Comparison of ENCODE assay signal across 11 cellular contexts in genomic region chr6:167501831-167502385, GRCh38.
A peak's percentile ranks its signal among the peaks of the same experiment; 100 is the strongest.
DNase-seq lines count a peak whose midpoint lies in the region; ATAC-seq, FAIRE-seq and TF ChIP-seq lines count a peak whose summit lies in the region.
"Had no signal": no experiment of that assay in that cellular context is flagged by ENCODE, and none has a peak within 500 bp of the region (broad histone marks: within the 10 kb centered on the region; RNA-seq: fewer than 3 reads in every experiment).

No MANE protein-coding gene starts in this region.

- peaks cover 5% of the 10 kb centered on the region; the same call in 1 of the 2 replicates for H3K27me3 ChIP-seq in PC-3 (ENCODE audit: low read length)

- H3K9me3 Mint-ChIP-seq in activated CD8-positive, alpha-beta memory T cell treated with anti-CD3 and anti-CD28 coated beads, Interleukin-2, amount 10 ng/mL, durations not matched to agents 7 days and 5 days (ENCODE audit: low read depth), result no peaks in the 10 kb centered on the region
- no peaks in the 10 kb centered on the region for H3K9me3 Mint-ChIP-seq in activated naive CD8-positive, alpha-beta T cell treated with anti-CD3 and anti-CD28 coated beads, Interleukin-2, amount 50 U/mL, for 24 hours
- H3K9me3 Mint-ChIP-seq: stimulated activated naive CD8-positive, alpha-beta T cell treated with anti-CD3 and anti-CD28 coated beads, Interleukin-15, Interleukin-2, amounts not matched to agents 100 ng/mL and 50 ng/mL, for 24 hours had no signal

- H3K36me3 Mint-ChIP-seq in activated CD8-positive, alpha-beta memory T cell treated with anti-CD3 and anti-CD28 coated beads, Interleukin-2, amount 10 ng/mL, durations not matched to agents 7 days and 5 days, result no peaks in the 10 kb centered on the region
- no peaks in the 10 kb centered on the region for H3K36me3 Mint-ChIP-seq in activated naive CD8-positive, alpha-beta T cell treated with anti-CD3 and anti-CD28 coated beads, Interleukin-2, amount 50 U/mL, for 24 hours (ENCODE audit: low read depth)

- H3K36me3 ChIP-seq in PC-3 (ENCODE audit: low read depth, low read length) (no peaks in the 10 kb centered on the region), kidney (ENCODE audit: control insufficient read depth in 1 of 2, insufficient read depth in 2 of 2, low read length in 2 of 2) (no peaks in the 10 kb centered on the region)

- H3K79me2 ChIP-seq in PC-3 (ENCODE audit: low read length), result no peaks in the 10 kb centered on the region

- H3K27me3 Mint-ChIP-seq in activated CD8-positive, alpha-beta memory T cell treated with anti-CD3 and anti-CD28 coated beads, Interleukin-2, amount 10 ng/mL, durations not matched to agents 7 days and 5 days, result no peaks in the 10 kb centered on the region
- peaks cover 6% of the 10 kb centered on the region for H3K27me3 Mint-ChIP-seq in activated naive CD8-positive, alpha-beta T cell treated with anti-CD3 and anti-CD28 coated beads, Interleukin-2, amount 50 U/mL, for 24 hours
- H3K27me3 Mint-ChIP-seq: stimulated activated naive CD8-positive, alpha-beta T cell treated with anti-CD3 and anti-CD28 coated beads, Interleukin-15, Interleukin-2, amounts not matched to agents 100 ng/mL and 50 ng/mL, for 24 hours had no signal

- POLR2A ChIA-PET in PC-3 (lab: Charles Lee; ENCODE audit: unreplicated experiment), result no interaction called here

- no peak overlapping the region for H2AFZ ChIP-seq in PC-3 (ENCODE audit: low read length)

- no peaks in the 10 kb centered on the region for H3K4me1 ChIP-seq in PC-3 (ENCODE audit: insufficient read depth, low read length)
- peaks cover 0 to 3% of the 10 kb centered on the region in 2 donors for H3K4me1 ChIP-seq in kidney (ENCODE audit: control insufficient read depth in 1 of 2, insufficient read depth in 1 of 2, low read depth in 1 of 2, low read length in 2 of 2)

- no peak for FAIRE-seq in kidney (lab: Jason Lieb, UNC)
- FAIRE-seq: RCC 7860 had no signal

- CTCF ChIA-PET in PC-3 (lab: Charles Lee), result no interaction called here
- CTCF ChIA-PET in activated CD8-positive, alpha-beta memory T cell treated with anti-CD3 and anti-CD28 coated beads, Interleukin-2, amount 10 ng/mL, durations not matched to agents 7 days and 5 days (lab: Charles Lee), result no interaction called here

- no peaks in the 10 kb centered on the region for H3K9me2 ChIP-seq in PC-3 (replicated peaks; ENCODE audit: low read length)

- no peaks in the 10 kb centered on the region for H3K4me1 Mint-ChIP-seq in activated CD8-positive, alpha-beta memory T cell treated with anti-CD3 and anti-CD28 coated beads, Interleukin-2, amount 10 ng/mL, durations not matched to agents 7 days and 5 days
- no peaks in the 10 kb centered on the region for H3K4me1 Mint-ChIP-seq in activated naive CD8-positive, alpha-beta T cell treated with anti-CD3 and anti-CD28 coated beads, Interleukin-2, amount 50 U/mL, for 24 hours

- H3K4me2 ChIP-seq in PC-3 (ENCODE audit: low read length), result no peak overlapping the region

- H3K27ac ChIP-seq in PC-3 (ENCODE audit: low read length) (no peak overlapping the region), kidney (ENCODE audit: low read depth in 2 of 2, low read length in 2 of 2) (no peak overlapping the region)

- no peaks in the 10 kb centered on the region for H3F3A ChIP-seq in PC-3 (ENCODE audit: low read length, unreplicated experiment)

- no TSS peak for BruUV-seq in PC-3 (replicated peaks; lab: Mats Ljungman, UMichigan)

- H3K9me3 ChIP-seq in PC-3 (ENCODE audit: low read length), result no peaks in the 10 kb centered on the region
- H3K9me3 ChIP-seq in kidney (ENCODE audit: control insufficient read depth in 1 of 2, low read length in 2 of 2), result no peaks in the 10 kb centered on the region

- H3K9ac ChIP-seq in PC-3 (ENCODE audit: low read length) (no peak overlapping the region), kidney (ENCODE audit: low read length in 2 of 2) (no peak overlapping the region)

- H3K4me3 ChIP-seq in PC-3 (ENCODE audit: low read length), result no peak overlapping the region
- H3K4me3 ChIP-seq in kidney (ENCODE audit: low read length in 2 of 2), result no peak overlapping the region

- no peaks in the 10 kb centered on the region for H4K20me1 ChIP-seq in PC-3 (ENCODE audit: low read length)

- H3K27ac Mint-ChIP-seq in activated CD8-positive, alpha-beta memory T cell treated with anti-CD3 and anti-CD28 coated beads, Interleukin-2, amount 10 ng/mL, durations not matched to agents 7 days and 5 days, result no peak overlapping the region
- H3K27ac Mint-ChIP-seq in activated naive CD8-positive, alpha-beta T cell treated with anti-CD3 and anti-CD28 coated beads, Interleukin-2, amount 50 U/mL, for 24 hours, result no peak overlapping the region
- H3K27ac Mint-ChIP-seq: stimulated activated naive CD8-positive, alpha-beta T cell treated with anti-CD3 and anti-CD28 coated beads, Interleukin-15, Interleukin-2, amounts not matched to agents 100 ng/mL and 50 ng/mL, for 24 hours had no signal

- intact Hi-C loops in PC-3 (cut with micrococcal nuclease), result no loop called here
- intact Hi-C loops in kidney (cut with DNase I), result no loop called here

- H3K4me3 Mint-ChIP-seq in activated CD8-positive, alpha-beta memory T cell treated with anti-CD3 and anti-CD28 coated beads, Interleukin-2, amount 10 ng/mL, durations not matched to agents 7 days and 5 days, result no peak overlapping the region
- H3K4me3 Mint-ChIP-seq in activated naive CD8-positive, alpha-beta T cell treated with anti-CD3 and anti-CD28 coated beads, Interleukin-2, amount 50 U/mL, for 24 hours, result no peak overlapping the region
- H3K4me3 Mint-ChIP-seq: stimulated activated naive CD8-positive, alpha-beta T cell treated with anti-CD3 and anti-CD28 coated beads, Interleukin-15, Interleukin-2, amounts not matched to agents 100 ng/mL and 50 ng/mL, for 24 hours had no signal

- TF ChIP-seq CTCF in GM12873 (IDR thresholded peaks at IDR 0.05; ENCODE audit: insufficient read depth, low read depth, low read length, missing control alignments) (peak; percentile 16), PC-3 (conservative IDR thresholded peaks at IDR 0.05; ENCODE audit: low read depth, low read length) (peak; percentile 35), kidney (IDR thresholded peaks at IDR 0.05; ENCODE audit: borderline replicate concordance, extremely low read depth, insufficient read depth) (peak; percentile 42)

- ATAC-seq in PC-3 (no peak), HG02610 (IDR thresholded peaks at IDR 0.05; ENCODE audit: unreplicated experiment) (no peak)
- no peak for ATAC-seq in activated CD8-positive, alpha-beta memory T cell treated with anti-CD3 and anti-CD28 coated beads, Interleukin-2, amount 10 ng/mL, durations not matched to agents 7 days and 5 days
- no peak for ATAC-seq in activated naive CD8-positive, alpha-beta T cell treated with anti-CD3 and anti-CD28 coated beads, Interleukin-2, amount 50 U/mL, for 24 hours

- DNase-seq in 8988T (peak; percentile 65), PC-3 (peak; percentile 18), kidney (no peak), foreskin melanocyte (no peak)
- no peak for DNase-seq in activated CD8-positive, alpha-beta memory T cell treated with anti-CD3 and anti-CD28 coated beads, Interleukin-2, amount 10 ng/mL, durations not matched to agents 7 days and 5 days
- DNase-seq in activated naive CD8-positive, alpha-beta T cell treated with anti-CD3 and anti-CD28 coated beads, Interleukin-2, amount 50 U/mL, for 24 hours, result no peak
- DNase-seq: activated CD8-positive, alpha-beta memory T cell treated with anti-CD3 and anti-CD28 coated beads for 24 hours had no signal

Comparison
In these comparisons a context has a peak if more than half of its experiments do, and no peak if none do; other contexts are left out.
1. DNase-seq: peak in 8988T (single experiment) and PC-3 (single experiment); none in kidney (single experiment), activated CD8-positive, alpha-beta memory T cell treated with anti-CD3 and anti-CD28 coated beads, Interleukin-2, amount 10 ng/mL, durations not matched to agents 7 days and 5 days (single experiment), foreskin melanocyte (single experiment) and activated naive CD8-positive, alpha-beta T cell treated with anti-CD3 and anti-CD28 coated beads, Interleukin-2, amount 50 U/mL, for 24 hours (single experiment).
2. Peak in every context shown above with its lines, with median percentiles within 50 percentile points of each other: CTCF ChIP-seq.